In the genomic region with DNA sequence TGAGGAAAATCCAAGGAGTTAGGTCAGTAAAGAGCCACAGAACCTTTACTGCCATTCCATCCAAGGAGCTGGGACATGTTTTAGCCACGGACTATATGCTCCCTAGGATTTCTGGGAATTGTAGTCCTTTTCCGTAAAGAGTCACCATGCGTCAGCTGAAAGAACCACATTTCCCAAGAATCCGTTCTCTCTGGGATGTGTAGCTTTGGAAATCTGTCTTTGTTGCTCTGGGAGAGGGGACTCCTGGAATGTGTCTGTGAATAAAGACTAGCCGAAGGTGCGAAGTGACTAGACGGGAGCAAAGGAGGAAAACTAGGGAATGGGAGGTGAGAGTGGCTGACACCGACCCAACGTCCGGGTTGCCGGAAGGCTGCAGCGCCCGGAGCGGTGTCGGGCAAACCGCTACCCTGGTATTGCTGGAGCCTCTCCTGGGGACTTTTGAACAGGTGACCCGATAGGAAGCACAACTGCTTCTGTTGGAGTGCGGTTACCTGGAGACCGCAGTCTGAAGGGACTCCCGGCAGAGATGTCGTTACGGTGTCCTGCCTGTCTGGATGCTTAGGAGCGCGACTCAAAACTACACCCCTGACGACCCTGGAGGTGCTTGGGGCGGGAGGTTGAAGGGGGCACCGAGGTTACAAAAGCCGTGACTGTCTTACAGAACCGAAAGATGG, we compare ENCODE assay signal across 8 cellular contexts. TPM values are rescaled to one million over a fixed set of nuclear protein-coding genes. Genes with fewer than 3 reads are reported as not detected.
A peak's percentile ranks its signal among the peaks of the same experiment; 100 is the strongest.
DNase-seq lines count a peak whose midpoint lies in the region; ATAC-seq and TF ChIP-seq lines count a peak whose summit lies in the region.

A gene with protein sequence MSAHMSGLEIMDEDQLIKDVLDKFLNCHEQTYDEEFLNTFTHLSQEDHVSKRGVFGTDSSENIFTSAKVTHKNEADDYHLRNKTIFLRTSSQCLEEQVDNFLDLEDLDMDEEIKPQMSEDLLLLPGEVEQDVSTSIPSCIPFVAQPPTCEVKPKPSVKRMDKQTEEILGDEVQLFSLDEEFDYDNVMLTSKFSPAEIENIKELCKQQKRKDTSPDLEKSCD (plus strand): TSS at position 187 of the 674 bp plus-strand sequence. CDS start 15,602 bp downstream, outside the sequence.

- H3K27ac ChIP-seq in Peyer's patch (peak within 1 kb of the TSS in 2 of 4 donors; percentile 49 to 53), cardiac muscle cell (peak within 1 kb of the TSS; percentile 76)

- H3K27me3 ChIP-seq in Peyer's patch (peaks cover 0 to 4% of the 10 kb centered on the region in 2 donors), cardiac muscle cell (peaks cover 35% of the 10 kb centered on the region)

- H3K9me3 ChIP-seq in Peyer's patch (no peaks in the 10 kb centered on the region), cardiac muscle cell (ENCODE audit: low read depth) (no peaks in the 10 kb centered on the region)

- TF ChIP-seq CTCF in Peyer's patch (IDR thresholded peaks at IDR 0.05), result no peak
- TF ChIP-seq CTCF in cardiac muscle cell (IDR thresholded peaks at IDR 0.05; ENCODE audit: low read depth, low read length), result no peak

- in situ Hi-C loops in KBM-7 (cut with MboI; ENCODE audit: low pct_unique_long_range_greater_than_20kb, low sequenced_read_pairs), result no loop called here

- no peaks in the 10 kb centered on the region for H3K4me1 ChIP-seq in Peyer's patch
- H3K4me1 ChIP-seq in cardiac muscle cell (ENCODE audit: low read depth), result peaks cover 6% of the 10 kb centered on the region

- DNase-seq in D341Med (ENCODE audit: low spot score), result peak; percentile 77
- peak; percentile 91 for DNase-seq in KBM-7
- DNase-seq in Peyer's patch, result peak in 2 of 3 donors; percentile 61 to 74
- peak; percentile 94 for DNase-seq in amniotic epithelial cell (ENCODE audit: low read depth)
- peak; percentile 91 to 94 for DNase-seq in cardiac muscle cell (ENCODE audit: low read depth in 1 of 2, low spot score in 1 of 2)
- peak; percentile 82 for DNase-seq in non-pigmented ciliary epithelial cell (ENCODE audit: low read depth)

- H3K36me3 ChIP-seq in Peyer's patch, result no peaks in the 10 kb centered on the region
- no peaks in the 10 kb centered on the region for H3K36me3 ChIP-seq in cardiac muscle cell

- TF ChIP-seq POLR2A in Peyer's patch (IDR thresholded peaks at IDR 0.05), result no peak

- ATAC-seq in GM21619 (IDR thresholded peaks at IDR 0.05; ENCODE audit: unreplicated experiment), result peak; percentile 81
- ATAC-seq in GM18873 (IDR thresholded peaks at IDR 0.05; ENCODE audit: low FRiP score, unreplicated experiment), result no peak

- H3K4me3 ChIP-seq in Peyer's patch (peak within 1 kb of the TSS; percentile 46 to 89 (median 69)), cardiac muscle cell (peak within 1 kb of the TSS; percentile 85)

RNA-seq across cellular contexts. Expression of the gene that starts here (rescaled TPM):
- 10 to 100 TPM in 2 of 4 donors, 1 to 10 TPM in 2; 1.5 to 14.9 (median 8.6) TPM for total RNA-seq in Peyer's patch
- 35.4 and 57.1 TPM in 2 replicates for total RNA-seq in cardiac muscle cell
- 61.9 and 67.3 TPM in 2 replicates for polyA plus RNA-seq in cardiac muscle cell
